1 cellular context compared by ENCODE assay signal in the genomic region with DNA sequence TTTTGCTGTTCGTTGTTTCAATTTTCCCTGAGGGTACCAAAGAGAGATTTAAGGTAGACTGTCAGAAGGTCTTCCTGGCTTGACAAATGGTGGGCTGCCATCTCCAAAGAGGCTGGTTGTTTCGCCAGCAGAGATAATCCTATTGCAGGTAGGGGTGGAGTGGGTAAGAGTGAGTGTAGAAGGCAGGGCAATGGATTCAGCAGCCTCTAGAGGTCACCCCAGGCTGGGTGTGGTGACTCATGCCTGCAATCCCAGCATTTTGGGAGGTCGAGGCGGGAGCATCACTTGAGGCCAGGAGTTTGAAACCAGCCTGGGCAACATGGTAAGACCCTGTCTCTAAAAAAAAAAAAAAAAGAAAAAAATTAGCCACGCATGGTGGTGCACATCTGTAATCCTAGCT.
A peak's percentile ranks its signal among the peaks of the same experiment; 100 is the strongest.
TF ChIP-seq lines count a peak whose summit lies in the region.

No MANE protein-coding gene starts in this region.

TF ChIP-seq in H1, 55 proteins besides CTCF, POLR2A, EP300 and RAD21:
- TF ChIP-seq JUND (IDR thresholded peaks at IDR 0.05; ENCODE audit: low read length) (peak; percentile 96), TAF1 (IDR thresholded peaks at IDR 0.05; ENCODE audit: low read depth, low read length) (no peak), FOSL1 (IDR thresholded peaks at IDR 0.05; ENCODE audit: insufficient read depth, low read depth, low read length) (0 out of 2 replicates have a peak, but pooled peaks have one; percentile 27), SRF (IDR thresholded peaks at IDR 0.05; ENCODE audit: low read depth, low read length) (no peak), POLR2AphosphoS5 (IDR thresholded peaks at IDR 0.05; ENCODE audit: low read depth, low read length) (no peak), YY1 (IDR thresholded peaks at IDR 0.05; ENCODE audit: low read depth, low read length) (0 out of 2 replicates have a peak, but pooled peaks have one; percentile 32), JUN (IDR thresholded peaks at IDR 0.05; ENCODE audit: low read depth, low read length) (0 out of 2 replicates have a peak, but pooled peaks have one; percentile 31), CHD1 (IDR thresholded peaks at IDR 0.05; ENCODE audit: low read depth, low read length) (no peak), CEBPB (IDR thresholded peaks at IDR 0.05; ENCODE audit: low read depth, low read length) (no peak)
- TF ChIP-seq, protein P1, sequence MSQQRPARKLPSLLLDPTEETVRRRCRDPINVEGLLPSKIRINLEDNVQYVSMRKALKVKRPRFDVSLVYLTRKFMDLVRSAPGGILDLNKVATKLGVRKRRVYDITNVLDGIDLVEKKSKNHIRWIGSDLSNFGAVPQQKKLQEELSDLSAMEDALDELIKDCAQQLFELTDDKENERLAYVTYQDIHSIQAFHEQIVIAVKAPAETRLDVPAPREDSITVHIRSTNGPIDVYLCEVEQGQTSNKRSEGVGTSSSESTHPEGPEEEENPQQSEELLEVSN (IDR thresholded peaks at IDR 0.05) = 0 out of 2 replicates have a peak, but pooled peaks have one; percentile 17
- TF ChIP-seq, protein P2, sequence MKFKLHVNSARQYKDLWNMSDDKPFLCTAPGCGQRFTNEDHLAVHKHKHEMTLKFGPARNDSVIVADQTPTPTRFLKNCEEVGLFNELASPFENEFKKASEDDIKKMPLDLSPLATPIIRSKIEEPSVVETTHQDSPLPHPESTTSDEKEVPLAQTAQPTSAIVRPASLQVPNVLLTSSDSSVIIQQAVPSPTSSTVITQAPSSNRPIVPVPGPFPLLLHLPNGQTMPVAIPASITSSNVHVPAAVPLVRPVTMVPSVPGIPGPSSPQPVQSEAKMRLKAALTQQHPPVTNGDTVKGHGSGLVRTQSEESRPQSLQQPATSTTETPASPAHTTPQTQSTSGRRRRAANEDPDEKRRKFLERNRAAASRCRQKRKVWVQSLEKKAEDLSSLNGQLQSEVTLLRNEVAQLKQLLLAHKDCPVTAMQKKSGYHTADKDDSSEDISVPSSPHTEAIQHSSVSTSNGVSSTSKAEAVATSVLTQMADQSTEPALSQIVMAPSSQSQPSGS (IDR thresholded peaks at IDR 0.05; ENCODE audit: low read length) = no peak
- TF ChIP-seq, protein P3, sequence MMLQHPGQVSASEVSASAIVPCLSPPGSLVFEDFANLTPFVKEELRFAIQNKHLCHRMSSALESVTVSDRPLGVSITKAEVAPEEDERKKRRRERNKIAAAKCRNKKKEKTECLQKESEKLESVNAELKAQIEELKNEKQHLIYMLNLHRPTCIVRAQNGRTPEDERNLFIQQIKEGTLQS (IDR thresholded peaks at IDR 0.05; ENCODE audit: insufficient read depth, low read depth, low read length) = peak; percentile 47
TF ChIP-seq in H1: peak in this region for 6.
